30 cellular contexts compared by ENCODE assay signal in the genomic region with DNA sequence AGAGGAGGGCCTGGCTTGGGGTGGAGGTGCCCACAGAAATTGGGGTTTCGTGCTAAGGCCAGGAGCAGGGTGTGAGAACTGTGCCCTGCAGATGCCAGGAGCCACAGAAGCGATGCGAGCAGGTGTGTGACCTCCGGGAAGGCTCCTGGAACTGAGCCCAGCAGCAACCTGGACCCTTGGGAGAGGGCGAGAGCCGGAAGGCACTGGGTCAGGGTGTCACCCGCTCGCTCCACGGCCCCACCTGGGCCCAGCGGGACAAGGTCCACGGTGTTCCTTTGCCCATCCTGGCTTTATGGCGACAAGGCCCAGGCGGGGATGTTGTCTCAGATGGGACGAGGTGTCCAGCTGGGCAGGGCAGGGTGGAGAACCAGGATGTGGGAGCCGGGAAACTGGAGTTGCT. TPM values are rescaled to one million over a fixed set of nuclear protein-coding genes. Genes with fewer than 3 reads are reported as not detected.
"Had no signal": no experiment of that assay in that cellular context is flagged by ENCODE, and none has a peak within 500 bp of the region (broad histone marks: within the 10 kb centered on the region; RNA-seq: fewer than 3 reads in every experiment).

No MANE protein-coding gene starts in this region.

- H3K4me1 ChIP-seq: pancreas, psoas muscle, right atrium auricular region had no signal

- FAIRE-seq: bronchial epithelial cell, endometrium, keratinocyte, pancreas had no signal

- H3K36me3 ChIP-seq: heart right ventricle, pancreas, right atrium auricular region, upper lobe of right lung had no signal

- H3K9me3 ChIP-seq: pancreas, upper lobe of right lung had no signal

- H3K27me3 ChIP-seq: pancreas, right atrium auricular region, upper lobe of right lung had no signal

- DNase-seq: activated CD4-positive, alpha-beta T cell treated with anti-CD3 and anti-CD28 coated beads, Interleukin-2, amount 10 ng/mL, durations not matched to agents 7 days and 5 days; activated CD4-positive, CD25-positive, alpha-beta regulatory T cell treated with anti-CD3 and anti-CD28 coated beads, Interleukin-2, amount 50 U/mL, for 72 hours; activated CD8-positive, alpha-beta memory T cell treated with anti-CD3 and anti-CD28 coated beads, Interleukin-2, amount 10 ng/mL, durations not matched to agents 7 days and 5 days; activated CD8-positive, alpha-beta T cell treated with anti-CD3 and anti-CD28 coated beads for 36 hours; activated effector memory CD4-positive, alpha-beta T cell treated with anti-CD3 and anti-CD28 coated beads, Interleukin-2, amount 50 U/mL, for 16 hours; activated naive CD4-positive, alpha-beta T cell treated with anti-CD3 and anti-CD28 coated beads, Interleukin-2, amount 10 ng/mL, durations not matched to agents 7 days and 5 days; activated T-cell treated with anti-CD3 and anti-CD28 coated beads for 4 hours; amygdala; cerebellar nuclear complex; effector CD4-positive, alpha-beta T cell; heart right ventricle; natural killer cell; psoas muscle; stimulated activated CD4-positive, alpha-beta T cell treated with anti-CD3 and anti-CD28 coated beads, Interleukin-12 subunit alpha, Interleukin-12 subunit beta, amount 100 ng/mL, for 4 hours; stimulated activated CD4-positive, alpha-beta T cell treated with anti-CD3 and anti-CD28 coated beads, Interleukin-4, amount 100 ng/mL, for 4 hours; stimulated activated naive CD8-positive, alpha-beta T cell treated with anti-CD3 and anti-CD28 coated beads, Interleukin-15, Interleukin-2, amounts not matched to agents 100 U/mL and 50 U/mL, for 24 hours; upper lobe of right lung had no signal

- H3K4me3 ChIP-seq: heart right ventricle, lung, pancreas, psoas muscle, right atrium auricular region, upper lobe of right lung had no signal

- H3K27ac ChIP-seq: heart right ventricle, pancreas, psoas muscle, right atrium auricular region, upper lobe of right lung, VCaP had no signal

- ATAC-seq: activated CD8-positive, alpha-beta memory T cell treated with anti-CD3 and anti-CD28 coated beads, Interleukin-2, amount 10 ng/mL, durations not matched to agents 7 days and 5 days; activated CD8-positive, alpha-beta T cell treated with anti-CD3 and anti-CD28 coated beads for 36 hours; heart right ventricle; left lobe of liver; natural killer cell; pancreas; psoas muscle; stimulated activated naive CD8-positive, alpha-beta T cell treated with anti-CD3 and anti-CD28 coated beads, Interleukin-15, Interleukin-2, amounts not matched to agents 100 U/mL and 50 U/mL, for 24 hours; upper lobe of right lung had no signal

RNA-seq across cellular contexts. Expression of gene MISP, which starts 4.2 kb away (rescaled TPM):
- total RNA-seq: activated CD4-positive, alpha-beta T cell treated with anti-CD3 and anti-CD28 coated beads, Interleukin-2, amount 10 ng/mL, durations not matched to agents 7 days and 5 days; activated CD8-positive, alpha-beta memory T cell treated with anti-CD3 and anti-CD28 coated beads, Interleukin-2, amount 10 ng/mL, durations not matched to agents 7 days and 5 days; activated CD8-positive, alpha-beta T cell treated with anti-CD3 and anti-CD28 coated beads for 36 hours; heart right ventricle; natural killer cell; subcutaneous adipose tissue; T-helper 2 cell treated with Interferon-gamma antibody and Interleukin-4, amounts not matched to agents 100 ng/mL and 5 ng/mL, for 36 hours had no signal

RNA-seq across cellular contexts. Expression of gene PALM, which starts 46.3 kb away (rescaled TPM):
- total RNA-seq: activated CD4-positive, alpha-beta T cell treated with anti-CD3 and anti-CD28 coated beads, Interleukin-2, amount 10 ng/mL, durations not matched to agents 7 days and 5 days; activated CD8-positive, alpha-beta memory T cell treated with anti-CD3 and anti-CD28 coated beads, Interleukin-2, amount 10 ng/mL, durations not matched to agents 7 days and 5 days; T-helper 2 cell treated with Interferon-gamma antibody and Interleukin-4, amounts not matched to agents 100 ng/mL and 5 ng/mL, for 36 hours had no signal
- polyA plus RNA-seq: keratinocyte had no signal

RNA-seq across cellular contexts. Expression of gene PRSS57, which starts 59.8 kb away (rescaled TPM):
- total RNA-seq: activated CD4-positive, alpha-beta T cell treated with anti-CD3 and anti-CD28 coated beads, Interleukin-2, amount 10 ng/mL, durations not matched to agents 7 days and 5 days; activated CD8-positive, alpha-beta T cell treated with anti-CD3 and anti-CD28 coated beads for 36 hours; bronchial epithelial cell; epithelial cell of proximal tubule; fibroblast of villous mesenchyme; heart right ventricle; left lobe of liver; mesenteric fat pad; pancreas; right atrium auricular region; subcutaneous adipose tissue; T-helper 2 cell treated with Interferon-gamma antibody and Interleukin-4, amounts not matched to agents 100 ng/mL and 5 ng/mL, for 36 hours; upper lobe of right lung had no signal
- polyA plus RNA-seq: keratinocyte, pancreas had no signal
